20 cellular contexts compared by ENCODE assay signal in the genomic region with DNA sequence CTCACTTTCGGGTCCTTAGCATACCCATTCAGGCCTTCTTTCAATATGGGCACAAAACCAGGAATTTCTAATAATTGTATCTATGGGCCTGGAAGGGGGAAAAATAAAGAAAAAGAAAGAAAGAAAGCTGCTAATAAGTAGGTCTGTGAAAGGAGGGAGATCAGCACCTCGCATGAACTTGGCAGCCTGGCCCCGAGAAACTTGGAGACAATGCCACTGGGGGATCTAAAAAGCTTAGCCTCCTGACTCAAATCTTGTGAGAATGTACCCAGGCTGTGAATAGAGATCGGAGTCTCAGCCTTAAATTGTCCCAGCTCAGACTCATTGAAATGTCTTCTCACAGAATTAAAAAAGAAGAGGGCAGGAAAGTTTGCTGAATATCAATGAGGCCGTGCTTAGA.
"Had no signal": no experiment of that assay in that cellular context is flagged by ENCODE, and none has a peak within 500 bp of the region (broad histone marks: within the 10 kb centered on the region; RNA-seq: fewer than 3 reads in every experiment).

No MANE protein-coding gene starts in this region.

- ATAC-seq: effector memory CD8-positive, alpha-beta T cell; left ventricle myocardium superior; lower lobe of right lung; natural killer cell treated with Interleukin-12 subunit alpha and Interleukin-12 subunit beta and Interleukin-15 and Interleukin-18, amount 100 ng/mL, for 72 hours; right lobe of liver; stimulated activated naive CD8-positive, alpha-beta T cell treated with anti-CD3 and anti-CD28 coated beads, Interleukin-15, amount 100 ng/mL, for 72 hours had no signal

- H3K27me3 ChIP-seq: ovary, right lobe of liver, thyroid gland had no signal

- H3K9me3 ChIP-seq: esophagus squamous epithelium, lower lobe of right lung, ovary, right lobe of liver, thyroid gland had no signal

- H3K9me3 Mint-ChIP-seq: effector memory CD8-positive, alpha-beta T cell; memory B cell; naive B cell; natural killer cell treated with Interleukin-12 subunit alpha and Interleukin-12 subunit beta and Interleukin-15 and Interleukin-18, amount 100 ng/mL, for 72 hours; stimulated activated naive CD8-positive, alpha-beta T cell treated with anti-CD3 and anti-CD28 coated beads, Interleukin-15, amount 100 ng/mL, for 72 hours; type B pancreatic cell had no signal

- H3K27ac Mint-ChIP-seq: effector memory CD8-positive, alpha-beta T cell; memory B cell; naive B cell; natural killer cell treated with Interleukin-12 subunit alpha and Interleukin-12 subunit beta and Interleukin-15 and Interleukin-18, amount 100 ng/mL, for 72 hours; type B pancreatic cell had no signal

- H3K27ac ChIP-seq: esophagus squamous epithelium, lower lobe of right lung, ovary, right lobe of liver, thyroid gland had no signal

- H3K4me1 Mint-ChIP-seq: memory B cell; naive B cell; stimulated activated naive CD8-positive, alpha-beta T cell treated with anti-CD3 and anti-CD28 coated beads, Interleukin-15, amount 100 ng/mL, for 72 hours had no signal

- H3K4me1 ChIP-seq: lower lobe of right lung, right lobe of liver had no signal

- H3K4me3 ChIP-seq: esophagus squamous epithelium, lower lobe of right lung, ovary, right lobe of liver, thyroid gland had no signal

- H3K36me3 ChIP-seq: esophagus squamous epithelium, lower lobe of right lung, ovary, right lobe of liver, thyroid gland had no signal

- H3K36me3 Mint-ChIP-seq: memory B cell; naive B cell; natural killer cell treated with Interleukin-12 subunit alpha and Interleukin-12 subunit beta and Interleukin-15 and Interleukin-18, amount 100 ng/mL, for 72 hours; type B pancreatic cell had no signal

- DNase-seq: cortex of kidney; effector memory CD8-positive, alpha-beta T cell; erythroblast; esophagus squamous epithelium; foreskin melanocyte; left ventricle myocardium superior; lower lobe of right lung; naive B cell; occipital lobe; ovary; right lobe of liver; small intestine; stimulated activated CD4-positive, alpha-beta T cell treated with anti-CD3 and anti-CD28 coated beads, Interleukin-15, amount 100 ng/mL, for 24 hours; stimulated activated CD4-positive, alpha-beta T cell treated with anti-CD3 and anti-CD28 coated beads, Interleukin-2, amount 100 ng/mL, for 48 hours; stimulated activated naive CD4-positive, alpha-beta T cell; stimulated activated naive CD8-positive, alpha-beta T cell treated with anti-CD3 and anti-CD28 coated beads, Interleukin-15, amount 100 ng/mL, for 72 hours; thyroid gland had no signal

- H3K4me3 Mint-ChIP-seq: effector memory CD8-positive, alpha-beta T cell; memory B cell; naive B cell; natural killer cell treated with Interleukin-12 subunit alpha and Interleukin-12 subunit beta and Interleukin-15 and Interleukin-18, amount 100 ng/mL, for 72 hours; stimulated activated naive CD8-positive, alpha-beta T cell treated with anti-CD3 and anti-CD28 coated beads, Interleukin-15, amount 100 ng/mL, for 72 hours; type B pancreatic cell had no signal
